ENCODE assay signal across 13 cellular contexts in the genomic region with DNA sequence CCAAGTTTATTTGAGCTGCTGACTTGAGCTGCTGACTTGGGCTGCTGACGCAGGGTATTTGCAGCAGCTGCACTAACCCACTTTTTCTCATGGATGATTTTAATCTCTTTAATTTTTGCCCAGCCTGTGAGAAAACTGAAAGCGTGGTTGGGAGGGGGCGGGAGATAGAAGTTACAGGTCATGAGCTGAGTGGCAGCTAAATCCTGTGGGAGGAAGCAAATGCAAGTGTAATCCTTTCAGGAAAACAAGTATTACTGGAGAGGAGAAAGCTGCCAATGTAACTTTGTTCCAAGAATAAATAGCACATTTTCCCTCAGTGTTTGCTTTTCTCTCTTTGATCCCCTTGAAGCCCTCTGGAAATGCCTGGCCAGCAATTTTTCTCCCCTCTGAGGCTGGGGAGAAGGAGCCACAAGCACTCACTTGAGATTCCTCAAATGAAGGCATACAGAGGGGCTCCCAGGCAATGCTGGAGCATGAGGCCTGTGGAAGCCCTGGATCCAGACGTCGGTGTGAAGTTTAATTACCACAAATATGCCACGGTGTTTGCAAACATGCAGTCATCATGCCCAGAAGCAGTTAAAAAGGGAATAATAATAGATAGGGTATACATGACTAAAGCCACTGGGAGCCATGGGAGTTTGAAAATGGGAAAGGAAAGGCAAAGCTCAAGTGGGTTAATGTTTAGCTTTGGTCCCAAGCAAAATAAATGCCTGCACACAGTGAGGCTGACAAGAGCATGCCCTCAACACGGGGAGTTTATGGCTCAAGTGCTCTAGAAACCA. TPM values are rescaled to one million over a fixed set of nuclear protein-coding genes. Genes with fewer than 3 reads are reported as not detected.
DNase-seq lines count a peak whose midpoint lies in the region; ATAC-seq and TF ChIP-seq lines count a peak whose summit lies in the region.
"Had no signal": no experiment of that assay in that cellular context is flagged by ENCODE, and none has a peak within 500 bp of the region (broad histone marks: within the 10 kb centered on the region; RNA-seq: fewer than 3 reads in every experiment).

No MANE protein-coding gene starts in this region.

- H2BK120ac ChIP-seq in mesenchymal stem cell (ENCODE audit: low read depth, low read length) = no peak overlapping the region

- peak overlapping the region; percentile 27 for H3K4me2 ChIP-seq in mesenchymal stem cell (ENCODE audit: low read length, poor library complexity, severe bottlenecking)

- H3K9me3 ChIP-seq in heart left ventricle = peaks cover 0 to 9% (median 0%) of the 10 kb centered on the region in 12 donors
- no peaks in the 10 kb centered on the region for H3K9me3 ChIP-seq in right cardiac atrium (ENCODE audit: control insufficient read depth, low read length)
- H3K9me3 ChIP-seq in mesenchymal stem cell (ENCODE audit: control insufficient read depth, low read length) = no peaks in the 10 kb centered on the region
- H3K9me3 ChIP-seq in vagina = no peaks in the 10 kb centered on the region
- no peaks in the 10 kb centered on the region for H3K9me3 ChIP-seq in prostate gland
- H3K9me3 ChIP-seq: BE2C had no signal

- H3K23ac ChIP-seq in mesenchymal stem cell (ENCODE audit: low read length in 2 of 2) = no peak overlapping the region

- no peak overlapping the region for H2BK15ac ChIP-seq in mesenchymal stem cell (ENCODE audit: low read depth, poor library complexity, severe bottlenecking)

- peaks cover 0 to 10% (median 0%) of the 10 kb centered on the region in 12 donors for H3K4me1 ChIP-seq in heart left ventricle
- H3K4me1 ChIP-seq in right cardiac atrium (ENCODE audit: control insufficient read depth, insufficient read depth, low read length) = no peaks in the 10 kb centered on the region
- H3K4me1 ChIP-seq in mesenchymal stem cell (ENCODE audit: control insufficient read depth, insufficient read depth, low read depth, low read length) = peaks cover 15% of the 10 kb centered on the region
- H3K4me1 ChIP-seq in vagina = peaks cover 17% of the 10 kb centered on the region
- H3K4me1 ChIP-seq in prostate gland (replicated peaks) = no peaks in the 10 kb centered on the region
- H3K4me1 ChIP-seq: BE2C had no signal

- TF ChIP-seq POLR2A in heart left ventricle (IDR thresholded peaks at IDR 0.05) = no peak
- no peak for TF ChIP-seq POLR2A in vagina (IDR thresholded peaks at IDR 0.05)
- TF ChIP-seq POLR2A in prostate gland (IDR thresholded peaks at IDR 0.05) = no peak

- H3K79me1 ChIP-seq in mesenchymal stem cell (replicated peaks; ENCODE audit: low read length, poor library complexity, severe bottlenecking) = peaks cover 7% of the 10 kb centered on the region

- H2AFZ ChIP-seq in mesenchymal stem cell (ENCODE audit: low read depth, low read length) = no peak overlapping the region

- intact Hi-C loops in heart left ventricle (cut with DNase I) (no loop called here), right cardiac atrium (cut with DNase I) (no loop called here), vagina (cut with DNase I) (no loop called here), prostate gland (cut with DNase I) (no loop called here)

- H4K8ac ChIP-seq in mesenchymal stem cell (ENCODE audit: low read length) = no peak overlapping the region

- H3K27me3 ChIP-seq in heart left ventricle = no peaks in the 10 kb centered on the region
- H3K27me3 ChIP-seq in right cardiac atrium (ENCODE audit: control insufficient read depth, insufficient read depth) = no peaks in the 10 kb centered on the region
- no peaks in the 10 kb centered on the region for H3K27me3 ChIP-seq in mesenchymal stem cell (ENCODE audit: control insufficient read depth in 1 of 2, insufficient read depth in 1 of 2, low read length in 2 of 2)
- H3K27me3 ChIP-seq in vagina = no peaks in the 10 kb centered on the region
- H3K27me3 ChIP-seq in prostate gland (replicated peaks; ENCODE audit: insufficient read depth) = no peaks in the 10 kb centered on the region
- H3K27me3 ChIP-seq: BE2C had no signal

- no peak overlapping the region for H3K4ac ChIP-seq in mesenchymal stem cell (ENCODE audit: low read depth in 1 of 2, low read length in 2 of 2)

- H2AK5ac ChIP-seq in mesenchymal stem cell (ENCODE audit: low read length, severe bottlenecking) = peak overlapping the region; percentile 3

- no peak overlapping the region for H3K27ac ChIP-seq in heart left ventricle
- H3K27ac ChIP-seq in right cardiac atrium (ENCODE audit: low read length) = no peak overlapping the region
- H3K27ac ChIP-seq in mesenchymal stem cell (ENCODE audit: low read length, poor library complexity, severe bottlenecking) = peak overlapping the region; percentile 92
- H3K27ac ChIP-seq in vagina = peak overlapping the region; percentile 54
- H3K27ac ChIP-seq in prostate gland = no peak overlapping the region

- peak in 2 of 4 donors; percentile 56 to 79 for ATAC-seq in heart left ventricle
- no peak for ATAC-seq in right cardiac atrium
- ATAC-seq: naive thymus-derived CD4-positive, alpha-beta T cell had no signal

- no peak overlapping the region for H3K14ac ChIP-seq in mesenchymal stem cell (ENCODE audit: low read length in 2 of 2)

- DNase-seq in heart left ventricle (peak in 3 of 5 donors; percentile 26 to 40 (median 30)), right cardiac atrium (no peak), choroid plexus epithelial cell (ENCODE audit: low read depth) (peak; percentile 70), mesenchymal stem cell (peak; percentile 83), vagina (ENCODE audit: extremely low spot score in 2 of 2) (no peak), cerebellar nuclear complex (lab: John Stamatoyannopoulos, UW) (no peak), prostate gland (ENCODE audit: low spot score) (no peak), T-helper 1 cell (no peak)
- DNase-seq: activated CD4-positive, alpha-beta T cell treated with anti-CD3 and anti-CD28 coated beads for 1 hour; activated naive CD8-positive, alpha-beta T cell treated with anti-CD3 and anti-CD28 coated beads for 36 hours; BE2C; naive thymus-derived CD4-positive, alpha-beta T cell had no signal

- no peak overlapping the region for H2BK12ac ChIP-seq in mesenchymal stem cell (ENCODE audit: low read length in 2 of 2)

- no peak overlapping the region for H3K18ac ChIP-seq in mesenchymal stem cell (ENCODE audit: low read depth in 1 of 2, low read length in 2 of 2)

- no peaks in the 10 kb centered on the region for H3K36me3 ChIP-seq in heart left ventricle
- H3K36me3 ChIP-seq in mesenchymal stem cell (ENCODE audit: control insufficient read depth in 1 of 2, insufficient read depth in 2 of 2, low read depth in 1 of 2, low read length in 2 of 2) = no peaks in the 10 kb centered on the region
- H3K36me3 ChIP-seq in vagina = no peaks in the 10 kb centered on the region
- H3K36me3 ChIP-seq in prostate gland = no peaks in the 10 kb centered on the region
- H3K36me3 ChIP-seq: BE2C had no signal

- H3K4me3 ChIP-seq in heart left ventricle = no peak overlapping the region
- H3K4me3 ChIP-seq in right cardiac atrium (ENCODE audit: low read length) = no peak overlapping the region
- no peak overlapping the region for H3K4me3 ChIP-seq in choroid plexus epithelial cell (ENCODE audit: low read depth, low read length)
- no peak overlapping the region for H3K4me3 ChIP-seq in mesenchymal stem cell (ENCODE audit: insufficient read depth in 1 of 2, low read depth in 1 of 2, low read length in 2 of 2)
- no peak overlapping the region for H3K4me3 ChIP-seq in vagina
- H3K4me3 ChIP-seq in prostate gland = no peak overlapping the region

- WGBS in heart left ventricle, 4 donors = 40 to 47% (median 45%) methylated on average over 7 of the region's 7 CpGs
- 38% methylated on average over 7 of the region's 7 CpGs for WGBS in right cardiac atrium
- 39% methylated on average over 7 of the region's 7 CpGs for WGBS in mesenchymal stem cell
- WGBS in prostate gland = 18% methylated on average over 7 of the region's 7 CpGs

- H3K9ac ChIP-seq in mesenchymal stem cell (ENCODE audit: low read length) = peak overlapping the region; percentile 44

- no peak for TF ChIP-seq CTCF in heart left ventricle (IDR thresholded peaks at IDR 0.05)
- TF ChIP-seq CTCF in choroid plexus epithelial cell (conservative IDR thresholded peaks at IDR 0.05; ENCODE audit: low read depth, low read length) = no peak
- TF ChIP-seq CTCF in vagina (IDR thresholded peaks at IDR 0.05) = no peak
- TF ChIP-seq CTCF in prostate gland (IDR thresholded peaks at IDR 0.05) = no peak

- no peak overlapping the region for H4K91ac ChIP-seq in mesenchymal stem cell (ENCODE audit: low read length)

- H2BK5ac ChIP-seq in mesenchymal stem cell (ENCODE audit: low read depth, low read length, poor library complexity, severe bottlenecking) = peak overlapping the region; percentile 82

RNA-seq across cellular contexts. Expression of gene EVA1A, which starts 10.4 kb away (rescaled TPM):
- 1 to 10 TPM in 5 of 9 donors, under 1 TPM in 3, not detected in 1; 0.42 to 5.0 (median 1.4) TPM for total RNA-seq in heart left ventricle
- 1 to 10 TPM in 1 of 2 donors, under 1 TPM in 1; 0.19 to 1.4 TPM for polyA plus RNA-seq in heart left ventricle
- total RNA-seq in right cardiac atrium = under 1 TPM in 2 of 4 donors, not detected in 2; 0.24 to 0.26 TPM
- polyA plus RNA-seq in right cardiac atrium = 0.66 TPM
- polyA plus RNA-seq in mesenchymal stem cell (2013, experiment 1 of 2) = 27.8 TPM
- 27.9 TPM for polyA plus RNA-seq in mesenchymal stem cell (2013, experiment 2 of 2)
- total RNA-seq in vagina = not detected
- total RNA-seq in prostate gland = 10 to 100 TPM in 1 of 2 donors, 1 to 10 TPM in 1; 9.7 to 16.9 TPM
- total RNA-seq: OCI-LY7 had no signal

Comparison
In these comparisons a context has a peak if more than half of its experiments do, and no peak if none do; other contexts are left out.
1. DNase-seq: peak in heart left ventricle (3 of 5), choroid plexus epithelial cell (single experiment) and mesenchymal stem cell (single experiment); none in right cardiac atrium (0 of 3), vagina (0 of 2), cerebellar nuclear complex (0 of 2), prostate gland (single experiment) and T-helper 1 cell (0 of 5).
2. H3K27ac ChIP-seq: peak in mesenchymal stem cell (single experiment) and vagina (single experiment); none in heart left ventricle (0 of 12), right cardiac atrium (single experiment) and prostate gland (0 of 2).